ENCODE assay signal across 1 cellular context in genomic region chr6:2028457-2029038, GRCh38.
TF ChIP-seq lines count a peak whose summit lies in the region.

No MANE protein-coding gene starts in this region.

TF ChIP-seq in HEK293, 187 proteins besides CTCF, POLR2A, EP300 and RAD21 (continued from another document and continues in another):
- TF ChIP-seq ZNF488 (tag by site-specific recombination; IDR thresholded peaks at IDR 0.05) (peak; percentile 98), ZNF580 (tag by site-specific recombination; IDR thresholded peaks at IDR 0.05) (peak; percentile 99), ZNF530 (tag by site-specific recombination; IDR thresholded peaks at IDR 0.05; ENCODE audit: low read depth) (no peak), ZNF629 (tag by site-specific recombination; IDR thresholded peaks at IDR 0.05) (peak; percentile 93), YY2 (tag by site-specific recombination; IDR thresholded peaks at IDR 0.05) (peak; percentile 67; the same call in 1 of the 2 replicates), ZBTB21 (tag by site-specific recombination; IDR thresholded peaks at IDR 0.05) (peak; percentile 90), MYNN (tag by site-specific recombination; IDR thresholded peaks at IDR 0.05; ENCODE audit: borderline replicate concordance) (no peak), ZNF558 (tag by site-specific recombination; IDR thresholded peaks at IDR 0.05) (peak; percentile 84; the same call in 1 of the 2 replicates), ZNF394 (tag by site-specific recombination; IDR thresholded peaks at IDR 0.05; ENCODE audit: borderline replicate concordance) (peak; percentile 76; the same call in 1 of the 2 replicates), ZNF404 (tag by site-specific recombination; IDR thresholded peaks at IDR 0.05) (no peak), ZNF362 (tag by site-specific recombination; IDR thresholded peaks at IDR 0.05) (peak; percentile 97; the same call in 1 of the 2 replicates), ZNF707 (tag by site-specific recombination; IDR thresholded peaks at IDR 0.05) (no peak), ZNF777 (tag by site-specific recombination; IDR thresholded peaks at IDR 0.05; ENCODE audit: borderline replicate concordance) (no peak), SP2 (tag by site-specific recombination; IDR thresholded peaks at IDR 0.05) (peak; percentile 49), ZNF132 (tag by site-specific recombination; IDR thresholded peaks at IDR 0.05; ENCODE audit: borderline replicate concordance) (no peak; the same call in 1 of the 2 replicates), SCRT1 (tag by site-specific recombination; IDR thresholded peaks at IDR 0.05; ENCODE audit: borderline replicate concordance) (peak; percentile 87), ZNF391 (tag by site-specific recombination; IDR thresholded peaks at IDR 0.05; ENCODE audit: borderline replicate concordance, low read depth) (peak; percentile 97; the same call in 1 of the 2 replicates), RBAK (tag by site-specific recombination; IDR thresholded peaks at IDR 0.05) (no peak), FEZF1 (tag by site-specific recombination; IDR thresholded peaks at IDR 0.05) (peak; percentile 100), ZNF555 (tag by site-specific recombination; conservative IDR thresholded peaks at IDR 0.05) (no peak), ZNF19 (tag by site-specific recombination; IDR thresholded peaks at IDR 0.05; ENCODE audit: low read depth) (no peak), ZNF529 (tag by site-specific recombination; IDR thresholded peaks at IDR 0.05; ENCODE audit: insufficient replicate concordance) (no peak), ZSCAN30 (tag by site-specific recombination; IDR thresholded peaks at IDR 0.05) (peak; percentile 98), ZNF514 (tag by site-specific recombination; IDR thresholded peaks at IDR 0.05) (no peak), ZNF311 (tag by site-specific recombination; IDR thresholded peaks at IDR 0.05; ENCODE audit: borderline replicate concordance) (no peak), IKZF3 (tag by site-specific recombination; IDR thresholded peaks at IDR 0.05) (peak; percentile 100), ZNF155 (tag by site-specific recombination; IDR thresholded peaks at IDR 0.05) (no peak), ZSCAN16 (tag by site-specific recombination; IDR thresholded peaks at IDR 0.05) (peak; percentile 89), ZFP41 (tag by site-specific recombination; IDR thresholded peaks at IDR 0.05; ENCODE audit: borderline replicate concordance) (no peak), ZNF157 (tag by site-specific recombination; IDR thresholded peaks at IDR 0.05) (no peak), ZIC2 (tag by site-specific recombination; IDR thresholded peaks at IDR 0.05) (peak; percentile 90), YY1 (tag by site-specific recombination; IDR thresholded peaks at IDR 0.05) (peak; percentile 75; the same call in 1 of the 2 replicates), KLF17 (tag by site-specific recombination; IDR thresholded peaks at IDR 0.05) (0 out of 2 replicates have a peak, but pooled peaks have one; percentile 49), ZNF280C (tag by site-specific recombination; IDR thresholded peaks at IDR 0.05) (no peak), ZNF501 (tag by site-specific recombination; IDR thresholded peaks at IDR 0.05) (no peak), ZNF473 (tag by site-specific recombination; IDR thresholded peaks at IDR 0.05) (no peak), ZXDB (tag by site-specific recombination; IDR thresholded peaks at IDR 0.05) (peak; percentile 97), KLF1 (tag by site-specific recombination; IDR thresholded peaks at IDR 0.05) (no peak), ZNF174 (tag by site-specific recombination; IDR thresholded peaks at IDR 0.05) (peak; percentile 58; the same call in 1 of the 2 replicates), ZNF658 (tag by site-specific recombination; IDR thresholded peaks at IDR 0.05) (no peak), ZSCAN18 (tag by site-specific recombination; IDR thresholded peaks at IDR 0.05) (peak; percentile 82; the same call in 1 of the 2 replicates), ZNF266 (tag by site-specific recombination; IDR thresholded peaks at IDR 0.05; ENCODE audit: low read depth) (peak; percentile 16; the same call in 1 of the 2 replicates), ZNF426 (tag by site-specific recombination; IDR thresholded peaks at IDR 0.05) (no peak), ZNF184 (tag by site-specific recombination; IDR thresholded peaks at IDR 0.05) (0 out of 2 replicates have a peak, but pooled peaks have one; percentile 63), PATZ1 (tag by site-specific recombination; IDR thresholded peaks at IDR 0.05) (peak; percentile 79), ZNF76 (tag by site-specific recombination; IDR thresholded peaks at IDR 0.05; ENCODE audit: borderline replicate concordance, low read depth) (peak; percentile 62), ZNF133 (tag by site-specific recombination; IDR thresholded peaks at IDR 0.05) (no peak), ZNF274 (IDR thresholded peaks at IDR 0.05; ENCODE audit: low read length) (no peak), ZNF274 (tag by site-specific recombination; IDR thresholded peaks at IDR 0.05; ENCODE audit: borderline replicate concordance) (no peak), KLF8 (tag by site-specific recombination; IDR thresholded peaks at IDR 0.05) (peak; percentile 94), ZNF169 (tag by site-specific recombination; IDR thresholded peaks at IDR 0.05) (no peak), ZNF747 (tag by site-specific recombination; IDR thresholded peaks at IDR 0.05) (no peak), ZNF791 (tag by site-specific recombination; IDR thresholded peaks at IDR 0.05) (no peak), ZNF202 (tag by site-specific recombination; IDR thresholded peaks at IDR 0.05; ENCODE audit: borderline replicate concordance) (no peak), ZNF449 (tag by site-specific recombination; IDR thresholded peaks at IDR 0.05) (peak; percentile 78)
- TF ChIP-seq, protein P1, sequence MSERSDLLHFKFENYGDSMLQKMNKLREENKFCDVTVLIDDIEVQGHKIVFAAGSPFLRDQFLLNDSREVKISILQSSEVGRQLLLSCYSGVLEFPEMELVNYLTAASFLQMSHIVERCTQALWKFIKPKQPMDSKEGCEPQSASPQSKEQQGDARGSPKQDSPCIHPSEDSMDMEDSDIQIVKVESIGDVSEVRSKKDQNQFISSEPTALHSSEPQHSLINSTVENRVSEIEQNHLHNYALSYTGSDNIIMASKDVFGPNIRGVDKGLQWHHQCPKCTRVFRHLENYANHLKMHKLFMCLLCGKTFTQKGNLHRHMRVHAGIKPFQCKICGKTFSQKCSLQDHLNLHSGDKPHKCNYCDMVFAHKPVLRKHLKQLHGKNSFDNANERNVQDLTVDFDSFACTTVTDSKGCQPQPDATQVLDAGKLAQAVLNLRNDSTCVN (tag by site-specific recombination; optimal IDR thresholded peaks at IDR 0.05), result no peak
- TF ChIP-seq, protein P2, sequence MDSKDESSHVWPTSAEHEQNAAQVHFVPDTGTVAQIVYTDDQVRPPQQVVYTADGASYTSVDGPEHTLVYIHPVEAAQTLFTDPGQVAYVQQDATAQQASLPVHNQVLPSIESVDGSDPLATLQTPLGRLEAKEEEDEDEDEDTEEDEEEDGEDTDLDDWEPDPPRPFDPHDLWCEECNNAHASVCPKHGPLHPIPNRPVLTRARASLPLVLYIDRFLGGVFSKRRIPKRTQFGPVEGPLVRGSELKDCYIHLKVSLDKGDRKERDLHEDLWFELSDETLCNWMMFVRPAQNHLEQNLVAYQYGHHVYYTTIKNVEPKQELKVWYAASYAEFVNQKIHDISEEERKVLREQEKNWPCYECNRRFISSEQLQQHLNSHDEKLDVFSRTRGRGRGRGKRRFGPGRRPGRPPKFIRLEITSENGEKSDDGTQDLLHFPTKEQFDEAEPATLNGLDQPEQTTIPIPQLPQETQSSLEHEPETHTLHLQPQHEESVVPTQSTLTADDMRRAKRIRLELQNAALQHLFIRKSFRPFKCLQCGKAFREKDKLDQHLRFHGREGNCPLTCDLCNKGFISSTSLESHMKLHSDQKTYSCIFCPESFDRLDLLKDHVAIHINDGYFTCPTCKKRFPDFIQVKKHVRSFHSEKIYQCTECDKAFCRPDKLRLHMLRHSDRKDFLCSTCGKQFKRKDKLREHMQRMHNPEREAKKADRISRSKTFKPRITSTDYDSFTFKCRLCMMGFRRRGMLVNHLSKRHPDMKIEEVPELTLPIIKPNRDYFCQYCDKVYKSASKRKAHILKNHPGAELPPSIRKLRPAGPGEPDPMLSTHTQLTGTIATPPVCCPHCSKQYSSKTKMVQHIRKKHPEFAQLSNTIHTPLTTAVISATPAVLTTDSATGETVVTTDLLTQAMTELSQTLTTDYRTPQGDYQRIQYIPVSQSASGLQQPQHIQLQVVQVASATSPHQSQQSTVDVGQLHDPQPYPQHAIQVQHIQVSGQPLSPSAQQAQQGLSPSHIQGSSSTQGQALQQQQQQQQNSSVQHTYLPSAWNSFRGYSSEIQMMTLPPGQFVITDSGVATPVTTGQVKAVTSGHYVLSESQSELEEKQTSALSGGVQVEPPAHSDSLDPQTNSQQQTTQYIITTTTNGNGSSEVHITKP (tag by site-specific recombination; IDR thresholded peaks at IDR 0.05), result peak; percentile 69
